Comparison of ENCODE assay signal across 8 cellular contexts in the genomic region with DNA sequence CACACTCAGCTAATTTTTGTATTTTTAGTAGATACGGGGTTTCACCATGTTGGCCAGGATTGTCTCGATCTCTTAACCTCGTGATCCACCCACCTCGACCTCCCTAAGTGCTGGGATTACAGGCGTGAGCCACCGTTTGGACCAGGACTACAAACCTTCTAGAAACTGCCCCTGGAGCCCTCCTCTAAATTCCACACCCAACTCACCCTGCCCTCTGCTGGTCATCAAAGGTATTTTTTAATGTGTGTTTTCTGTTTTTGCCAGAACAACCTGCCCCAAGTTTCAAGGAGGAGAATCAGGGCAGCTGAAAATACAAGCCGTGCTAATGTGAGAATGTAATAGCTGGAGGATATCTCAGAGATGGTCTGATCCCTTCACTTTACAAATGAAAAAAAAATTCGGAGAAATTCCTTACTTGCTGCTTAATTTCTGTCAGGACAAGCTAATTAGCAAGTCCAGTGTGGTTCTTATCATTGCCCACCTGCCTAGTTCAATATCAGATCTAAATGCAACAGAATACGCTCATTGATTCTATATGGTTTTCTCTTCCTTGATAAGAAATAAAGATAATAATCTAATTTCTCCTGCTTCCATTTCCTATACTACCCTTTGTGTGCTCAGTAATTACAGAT. TPM values are rescaled to one million over a fixed set of nuclear protein-coding genes. Genes with fewer than 3 reads are reported as not detected.
DNase-seq lines count a peak whose midpoint lies in the region; ATAC-seq and TF ChIP-seq lines count a peak whose summit lies in the region.

No MANE protein-coding gene starts in this region.

- no peaks in the 10 kb centered on the region for H3K9me3 Mint-ChIP-seq in stimulated activated naive B cell treated with anti-CD40 and anti-IgM and Interleukin-4, amounts not matched to agents 10 μg/mL and 1 μg/mL and 100 μg/mL, for 72 hours

- H3K27me3 Mint-ChIP-seq in stimulated activated naive B cell treated with anti-CD40 and anti-IgM and Interleukin-4, amounts not matched to agents 10 μg/mL and 1 μg/mL and 100 μg/mL, for 72 hours, result peaks cover 47 to 54% of the 10 kb centered on the region in 2 donors

- DNase-seq in DMS 273 treated with DMSO at 0.1 percent for 48 hours (lab: John Stamatoyannopoulos, UW), result peak; percentile 6
- DNase-seq in H7, result peak; percentile 71
- DNase-seq in NCI-H748 treated with DMSO at 0.1 percent for 48 hours (lab: John Stamatoyannopoulos, UW), result peak; percentile 86
- peak in 5 of 7 donors; percentile 32 to 56 (median 47) for DNase-seq in adrenal gland
- peak; percentile 34 for DNase-seq in iris pigment epithelial cell (ENCODE audit: low read depth)
- no peak for DNase-seq in stimulated activated naive B cell treated with anti-CD40 and anti-IgM and Interleukin-4, amounts not matched to agents 10 μg/mL and 1 μg/mL and 100 μg/mL, for 72 hours
- no peak for DNase-seq in NK-92 treated with Interleukin-12 subunit alpha and Interleukin-12 subunit beta, amount 100 ng/mL, for 24 hours (lab: John Stamatoyannopoulos, UW)
- no peak for DNase-seq in NCI-H226

- WGBS in adrenal gland, 4 donors, result 34 to 43% (median 38%) methylated on average over 9 of the region's 9 CpGs

- peak; percentile 45 to 57 for ATAC-seq in stimulated activated naive B cell treated with anti-CD40 and anti-IgM and Interleukin-4, amounts not matched to agents 10 μg/mL and 1 μg/mL and 100 μg/mL, for 72 hours (replicated peaks)

- intact Hi-C loops in adrenal gland (cut with DNase I), result loop anchor here in 1 of 2 donors (5.0 kb wide), 1 partner anchor 144 kb away; no protein-coding TSS in a partner anchor

- no peaks in the 10 kb centered on the region for H3K9me3 ChIP-seq in adrenal gland (replicated peaks in 1 of 3)

- H3K27ac ChIP-seq in adrenal gland, result no peak overlapping the region

- no peak overlapping the region for H3K4me3 Mint-ChIP-seq in stimulated activated naive B cell treated with anti-CD40 and anti-IgM and Interleukin-4, amounts not matched to agents 10 μg/mL and 1 μg/mL and 100 μg/mL, for 72 hours

- peaks cover 36% of the 10 kb centered on the region for H3K27me3 ChIP-seq in H7 (ENCODE audit: control insufficient read depth, insufficient read depth, low read length)
- H3K27me3 ChIP-seq in adrenal gland, result peaks cover 7% of the 10 kb centered on the region

- H3K4me1 Mint-ChIP-seq in stimulated activated naive B cell treated with anti-CD40 and anti-IgM and Interleukin-4, amounts not matched to agents 10 μg/mL and 1 μg/mL and 100 μg/mL, for 72 hours, result peaks cover 4 to 16% of the 10 kb centered on the region in 2 donors

- no peak for TF ChIP-seq POLR2A in adrenal gland (IDR thresholded peaks at IDR 0.05)

- H3K27ac Mint-ChIP-seq in stimulated activated naive B cell treated with anti-CD40 and anti-IgM and Interleukin-4, amounts not matched to agents 10 μg/mL and 1 μg/mL and 100 μg/mL, for 72 hours, result no peak overlapping the region

- H3K4me3 ChIP-seq in H7 (ENCODE audit: insufficient read depth, low read depth, low read length) (no peak overlapping the region), adrenal gland (no peak overlapping the region)

- no peaks in the 10 kb centered on the region for H3K36me3 Mint-ChIP-seq in stimulated activated naive B cell treated with anti-CD40 and anti-IgM and Interleukin-4, amounts not matched to agents 10 μg/mL and 1 μg/mL and 100 μg/mL, for 72 hours

- TF ChIP-seq CTCF in adrenal gland (IDR thresholded peaks at IDR 0.05), result peak; percentile 57 to 73 (median 70)

- H3K36me3 ChIP-seq in H7 (replicated peaks; ENCODE audit: control insufficient read depth, insufficient read depth, low read length) (no peaks in the 10 kb centered on the region), adrenal gland (replicated peaks in 1 of 2) (no peaks in the 10 kb centered on the region)

- peaks cover 0 to 7% of the 10 kb centered on the region in 2 donors for H3K4me1 ChIP-seq in adrenal gland (replicated peaks in 1 of 2)

RNA-seq across cellular contexts. Expression of gene ATP8A2, which starts 4.1 kb away (rescaled TPM):
- 0.38 and 0.59 TPM in 2 replicates for total RNA-seq in H7 (2014; rRNA removed; shearing (Covaris generic))
- 10 to 100 TPM in 3 of 8 donors, 1 to 10 TPM in 5; 2.7 to 14.0 (median 5.2) TPM for total RNA-seq in adrenal gland
- 1 to 10 TPM in 2 of 3 donors, under 1 TPM in 1; 0.77 to 4.3 (median 1.1) TPM for polyA plus RNA-seq in adrenal gland

Comparison
In these comparisons a context has a peak if more than half of its experiments do, and no peak if none do; other contexts are left out.
1. DNase-seq: peak in DMS 273 treated with DMSO at 0.1 percent for 48 hours (single experiment), H7 (single experiment), NCI-H748 treated with DMSO at 0.1 percent for 48 hours (single experiment), adrenal gland (5 of 7) and iris pigment epithelial cell (single experiment); none in stimulated activated naive B cell treated with anti-CD40 and anti-IgM and Interleukin-4, amounts not matched to agents 10 μg/mL and 1 μg/mL and 100 μg/mL, for 72 hours (single experiment), NK-92 treated with Interleukin-12 subunit alpha and Interleukin-12 subunit beta, amount 100 ng/mL, for 24 hours (single experiment) and NCI-H226 (single experiment).